1 cellular context compared by ENCODE assay signal in genomic region chr6:141598487-141598886, GRCh38.
TF ChIP-seq lines count a peak whose summit lies in the region.

No MANE protein-coding gene starts in this region.

TF ChIP-seq in HEK293T, 16 proteins besides CTCF, POLR2A, EP300 and RAD21 (continued from another document):
- TF ChIP-seq L3MBTL2 (conservative IDR thresholded peaks at IDR 0.05): no peak
- no peak for TF ChIP-seq LEF1 (IDR thresholded peaks at IDR 0.05; ENCODE audit: borderline replicate concordance)
- TF ChIP-seq BHLHE40 (IDR thresholded peaks at IDR 0.05; ENCODE audit: borderline replicate concordance): no peak
- no peak for TF ChIP-seq SUZ12 (IDR thresholded peaks at IDR 0.05)
